In genomic region chr1:87202922-87203655, GRCh38 we compare ENCODE assay signal across 9 cellular contexts.
A peak's percentile ranks its signal among the peaks of the same experiment; 100 is the strongest.
DNase-seq lines count a peak whose midpoint lies in the region; ATAC-seq and TF ChIP-seq lines count a peak whose summit lies in the region.
"Had no signal": no experiment of that assay in that cellular context is flagged by ENCODE, and none has a peak within 500 bp of the region (broad histone marks: within the 10 kb centered on the region; RNA-seq: fewer than 3 reads in every experiment).

No MANE protein-coding gene starts in this region.

- no peaks in the 10 kb centered on the region for H3K36me3 Mint-ChIP-seq in naive thymus-derived CD8-positive, alpha-beta T cell

- H3K4me1 Mint-ChIP-seq in naive thymus-derived CD8-positive, alpha-beta T cell, result peaks cover 8 to 12% (median 11%) of the 10 kb centered on the region in 4 donors

- no peaks in the 10 kb centered on the region for H3K9me3 Mint-ChIP-seq in naive thymus-derived CD8-positive, alpha-beta T cell

- POLR2A ChIA-PET in naive thymus-derived CD8-positive, alpha-beta T cell (lab: Charles Lee), result no interaction called here

- peak overlapping the region in 5 of 10 donors; percentile 16 to 42 (median 34) for H3K4me3 Mint-ChIP-seq in naive thymus-derived CD8-positive, alpha-beta T cell

- ATAC-seq in GM21515 (IDR thresholded peaks at IDR 0.05; ENCODE audit: unreplicated experiment), result peak; percentile 95
- peak; percentile 93 for ATAC-seq in HG03354 (IDR thresholded peaks at IDR 0.05; ENCODE audit: poor library complexity, severe bottlenecking, unreplicated experiment)
- no peak for ATAC-seq in naive thymus-derived CD8-positive, alpha-beta T cell

- in situ Hi-C loops in GM13977 (cut with MboI; ENCODE audit: low pct_unique_long_range_greater_than_20kb, low sequenced_read_pairs, unreplicated experiment), result no loop called here

- DNase-seq in GM13977 (ENCODE audit: low spot score), result peak; percentile 59
- peak; percentile 13 for DNase-seq in ecto neural progenitor cell (ENCODE audit: low spot score)
- DNase-seq in NCI-H82 (lab: John Stamatoyannopoulos, UW), result no peak
- DNase-seq in naive thymus-derived CD8-positive, alpha-beta T cell, result no peak
- DNase-seq in NCI-H1105 (lab: John Stamatoyannopoulos, UW), result no peak
- DNase-seq in 8988T, result no peak
- DNase-seq: Right ventricle myocardium superior had no signal

- TF ChIP-seq CTCF in GM13977 (IDR thresholded peaks at IDR 0.05; ENCODE audit: extremely low read depth, insufficient read depth, missing control alignments), result no peak

- H3K27ac Mint-ChIP-seq in naive thymus-derived CD8-positive, alpha-beta T cell, result peak overlapping the region in 2 of 10 donors; percentile 11 to 81

- peaks cover 27 to 73% (median 34%) of the 10 kb centered on the region in 5 donors for H3K27me3 Mint-ChIP-seq in naive thymus-derived CD8-positive, alpha-beta T cell

Comparison
In these comparisons a context has a peak if more than half of its experiments do, and no peak if none do; other contexts are left out.
1. DNase-seq: peak in GM13977 (single experiment) and ecto neural progenitor cell (single experiment); none in NCI-H82 (single experiment), naive thymus-derived CD8-positive, alpha-beta T cell (0 of 10), NCI-H1105 (single experiment) and 8988T (single experiment).
2. ATAC-seq: peak in GM21515 (single experiment) and HG03354 (single experiment); none in naive thymus-derived CD8-positive, alpha-beta T cell (0 of 2).